1 cellular context compared by ENCODE assay signal in the genomic region with DNA sequence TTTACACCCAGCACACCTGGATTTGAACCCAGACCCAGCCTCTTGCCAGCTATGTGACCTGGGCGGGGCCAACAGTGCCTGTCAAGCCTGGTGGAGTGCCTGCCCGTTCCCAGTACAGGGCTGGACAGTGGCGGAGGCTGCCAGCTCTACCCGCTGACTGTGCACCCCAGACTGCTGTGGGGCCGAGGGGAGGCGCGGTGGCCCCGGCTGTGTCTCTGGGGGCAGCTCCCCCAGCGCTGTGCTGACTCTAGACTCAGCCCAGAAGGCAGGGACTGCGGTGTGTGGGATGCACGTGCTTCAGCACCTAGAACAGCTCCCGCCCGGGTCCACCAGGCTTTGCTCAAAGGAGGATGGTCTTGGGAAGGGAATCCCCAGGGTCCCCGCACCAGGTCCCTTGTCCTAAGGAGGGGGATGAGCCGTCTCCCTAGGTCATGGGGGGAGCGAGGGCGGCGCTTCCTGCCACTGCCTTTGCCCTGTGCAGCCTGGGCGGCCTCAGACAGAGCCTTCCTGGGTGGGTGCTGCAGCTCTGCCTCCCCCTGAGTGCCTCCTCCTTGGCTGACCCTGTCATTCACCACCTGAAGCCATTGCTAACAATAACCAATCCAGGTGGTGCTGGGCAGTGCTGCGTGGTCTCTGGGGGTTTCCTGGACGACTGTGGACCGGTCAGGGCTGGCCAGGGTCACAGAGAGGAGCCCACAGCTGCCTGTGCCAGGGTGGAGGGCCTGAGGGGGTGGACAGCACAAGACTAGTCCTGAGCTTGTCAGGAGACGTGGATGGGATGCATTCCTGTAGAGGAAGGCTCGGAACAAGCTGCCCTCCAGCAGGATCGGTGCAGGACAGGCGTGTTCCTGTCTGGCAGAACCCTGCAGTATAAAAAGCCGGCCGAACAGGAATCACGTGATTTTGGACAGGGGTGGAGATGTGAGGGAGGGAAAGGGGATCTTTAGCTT.
TF ChIP-seq lines count a peak whose summit lies in the region.

No MANE protein-coding gene starts in this region.

TF ChIP-seq in GM12891, 5 proteins besides CTCF, POLR2A, EP300 and RAD21:
- no peak for TF ChIP-seq POLR2AphosphoS5 (IDR thresholded peaks at IDR 0.05; ENCODE audit: low read depth, low read length)
- TF ChIP-seq POU2F2 (IDR thresholded peaks at IDR 0.05; ENCODE audit: low read depth, low read length) = no peak
- no peak for TF ChIP-seq TAF1 (IDR thresholded peaks at IDR 0.05; ENCODE audit: low read depth, low read length)
- TF ChIP-seq PAX5 (IDR thresholded peaks at IDR 0.05; ENCODE audit: insufficient read depth, low read length, severe bottlenecking) = no peak
- no peak for TF ChIP-seq SPI1 (IDR thresholded peaks at IDR 0.05; ENCODE audit: low read depth, low read length)
